10 cellular contexts compared by ENCODE assay signal in the genomic region with DNA sequence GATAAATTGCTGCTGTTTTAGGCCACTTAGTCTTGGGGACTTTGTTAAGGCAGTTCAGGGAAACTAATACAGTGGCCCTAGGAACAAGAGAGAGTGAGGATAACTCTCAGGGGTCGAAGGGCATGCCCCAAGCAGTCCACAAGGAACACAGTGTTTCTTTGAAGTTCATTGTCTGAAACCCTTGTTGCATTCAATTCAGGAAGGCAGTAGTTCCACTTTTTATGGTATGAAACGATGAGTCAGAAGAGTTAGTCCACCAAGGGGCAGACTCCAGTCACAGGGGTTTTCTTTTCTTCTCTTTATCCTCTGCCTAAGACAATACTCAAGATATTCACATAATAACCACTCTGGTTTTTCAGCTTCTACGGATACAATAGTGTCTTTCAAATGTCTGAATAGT. TPM values are rescaled to one million over a fixed set of nuclear protein-coding genes. Genes with fewer than 3 reads are reported as not detected.
DNase-seq lines count a peak whose midpoint lies in the region; ATAC-seq and FAIRE-seq lines count a peak whose summit lies in the region.
"Had no signal": no experiment of that assay in that cellular context is flagged by ENCODE, and none has a peak within 500 bp of the region (broad histone marks: within the 10 kb centered on the region; RNA-seq: fewer than 3 reads in every experiment).

No MANE protein-coding gene starts in this region.

- H3K4me2 ChIP-seq in GM23248 (ENCODE audit: unreplicated experiment): no peak overlapping the region

- H4K20me1 ChIP-seq in GM23248 (ENCODE audit: insufficient read depth): no peaks in the 10 kb centered on the region

- H3K9me3 ChIP-seq in GM23248 (ENCODE audit: low read depth): no peaks in the 10 kb centered on the region

- in situ Hi-C loops in GM23248 (cut with MboI): no loop called here

- H3K79me2 ChIP-seq in GM23248 (ENCODE audit: insufficient read depth): no peaks in the 10 kb centered on the region
- H3K79me2 ChIP-seq: parathyroid adenoma had no signal

- no peak overlapping the region for H3K27ac ChIP-seq in GM23248
- H3K27ac ChIP-seq: parathyroid adenoma had no signal

- no peaks in the 10 kb centered on the region for H3F3A ChIP-seq in GM23248 (ENCODE audit: insufficient read depth)

- no peaks in the 10 kb centered on the region for H3K9me2 ChIP-seq in GM23248 (ENCODE audit: insufficient read depth)

- DNase-seq in GM23248: peak; percentile 12
- peak; percentile 43 for DNase-seq in LoVo (ENCODE audit: low spot score)
- DNase-seq in GM19239 (ENCODE audit: insufficient read length, low spot score): no peak
- DNase-seq in NCI-H128 (lab: John Stamatoyannopoulos, UW; ENCODE audit: unreplicated experiment): no peak
- no peak for DNase-seq in iPS-NIHi7 (ENCODE audit: extremely low spot score)
- DNase-seq: immature natural killer cell had no signal

- no peaks in the 10 kb centered on the region for H3K4me1 ChIP-seq in GM23248 (ENCODE audit: insufficient read depth)
- H3K4me1 ChIP-seq: parathyroid adenoma had no signal

- no peaks in the 10 kb centered on the region for H3K36me3 ChIP-seq in GM23248 (ENCODE audit: low read depth)

- ATAC-seq in GM18519 (IDR thresholded peaks at IDR 0.05; ENCODE audit: low FRiP score, unreplicated experiment): peak; percentile 62
- peak; percentile 60 for ATAC-seq in esophagus mucosa
- no peak for ATAC-seq in HG03521 (IDR thresholded peaks at IDR 0.05; ENCODE audit: unreplicated experiment)

- no peak overlapping the region for H3K9ac ChIP-seq in GM23248
- H3K9ac ChIP-seq: parathyroid adenoma had no signal

- H3K27me3 ChIP-seq in GM23248 (replicated peaks; ENCODE audit: insufficient read depth): peaks cover 73% of the 10 kb centered on the region

- no peak for FAIRE-seq in GM19239 (lab: Jason Lieb, UNC)

- H3K4me3 ChIP-seq in GM23248: no peak overlapping the region

- WGBS in GM23248 (ENCODE audit: low coverage in 1 of 2, low lambda C conversion rate in 2 of 2, missing lambda C conversion rate in 2 of 2), 2 experiments: 38 to 41% methylated on average over 3 of the region's 3 CpGs

- H2AFZ ChIP-seq in GM23248: no peak overlapping the region
- H2AFZ ChIP-seq: parathyroid adenoma had no signal

RNA-seq across cellular contexts. Expression of a gene that starts 23.8 kb away (rescaled TPM):
- total RNA-seq in GM23248 (2014; rRNA removed; shearing (Covaris generic)): 2.3 and 2.4 TPM in 2 replicates
- polyA plus RNA-seq in GM23248 (2016; fragmentation: Nextera tagmentation; extraction: Ambion mirVana): 1.2 and 1.3 TPM in 2 replicates
- 17.0 TPM for total RNA-seq in esophagus mucosa

RNA-seq across cellular contexts. Expression of a gene that starts 55.1 kb away (rescaled TPM):
- total RNA-seq in GM23248 (2014; rRNA removed; shearing (Covaris generic)): not detected in 2 replicates
- not detected in 2 replicates for polyA plus RNA-seq in GM23248 (2016; fragmentation: Nextera tagmentation; extraction: Ambion mirVana)
- total RNA-seq in esophagus mucosa: 4,298 TPM
- polyA plus RNA-seq: immature natural killer cell had no signal

Comparison
In these comparisons a context has a peak if more than half of its experiments do, and no peak if none do; other contexts are left out.
1. DNase-seq: peak in GM23248 (single experiment) and LoVo (single experiment); none in GM19239 (single experiment), NCI-H128 (single experiment) and iPS-NIHi7 (single experiment).
2. RNA of a gene that starts 55.1 kb away (total RNA-seq): 4,298 TPM in esophagus mucosa (single experiment); not detected in GM23248; every median in the first group is over 1,000 times any median in the second.